In genomic region chrX:125883169-125883568, GRCh38 we compare ENCODE assay signal across 8 cellular contexts.
"Had no signal": no experiment of that assay in that cellular context is flagged by ENCODE, and none has a peak within 500 bp of the region (broad histone marks: within the 10 kb centered on the region; RNA-seq: fewer than 3 reads in every experiment).

No MANE protein-coding gene starts in this region.

- DNase-seq: GM23248, GOT3, H7, KG1 had no signal

- ATAC-seq: HCT116 had no signal

- FAIRE-seq: HTR-8/SVneo had no signal

- H3K27ac ChIP-seq: GM23248 had no signal

- H3K9ac ChIP-seq: GM23248 had no signal

- H2AFZ ChIP-seq: GM23248 had no signal

- H3K9me3 ChIP-seq: HAP-1 had no signal

- H3K27me3 Mint-ChIP-seq: IgD-negative memory B cell had no signal

- H3K4me3 ChIP-seq: GM23248, HAP-1 had no signal

- H3K4me1 ChIP-seq: HAP-1 had no signal

- H3K36me3 Mint-ChIP-seq: IgD-negative memory B cell had no signal

- H3K4me1 Mint-ChIP-seq: IgD-negative memory B cell had no signal

- H3K4me3 Mint-ChIP-seq: IgD-negative memory B cell had no signal

- H3K36me3 ChIP-seq: HAP-1 had no signal
